29 cellular contexts compared by ENCODE assay signal in the genomic region with DNA sequence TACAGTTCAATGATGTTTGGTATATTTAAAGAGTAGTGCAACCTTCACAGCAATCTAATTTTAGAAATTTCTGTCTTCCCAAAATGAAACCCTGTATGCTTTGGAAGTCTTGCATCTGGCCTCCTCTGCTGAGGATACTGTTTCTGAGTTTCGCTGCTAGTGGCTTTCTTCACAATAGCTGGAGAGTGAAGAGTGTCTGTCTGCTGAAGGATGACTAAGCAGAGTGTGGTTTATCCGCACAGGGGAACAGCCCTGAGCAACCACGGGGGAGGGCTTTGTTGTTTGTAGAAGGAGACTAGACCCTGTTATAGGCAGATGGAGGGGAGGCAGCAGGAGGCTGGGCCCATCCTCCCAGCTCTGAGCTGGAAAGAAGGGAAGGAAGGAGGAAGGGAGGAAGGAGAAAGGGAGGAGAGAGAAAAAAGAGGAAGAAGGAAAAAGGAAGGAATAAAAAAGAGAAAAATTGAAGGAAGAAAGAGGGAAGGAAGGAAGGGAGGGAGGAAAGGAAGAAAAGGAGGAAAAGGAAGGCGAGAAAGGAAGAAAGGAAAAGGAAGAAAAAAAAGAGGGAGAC. TPM values are rescaled to one million over a fixed set of nuclear protein-coding genes. Genes with fewer than 3 reads are reported as not detected.
DNase-seq lines count a peak whose midpoint lies in the region; ATAC-seq and TF ChIP-seq lines count a peak whose summit lies in the region.
"Had no signal": no experiment of that assay in that cellular context is flagged by ENCODE, and none has a peak within 500 bp of the region (broad histone marks: within the 10 kb centered on the region; RNA-seq: fewer than 3 reads in every experiment).

No MANE protein-coding gene starts in this region.

- H3K9ac ChIP-seq in SK-N-MC (ENCODE audit: insufficient read length): peak overlapping the region; percentile 50
- H3K9ac ChIP-seq: SK-N-SH had no signal

- H3K9me3 ChIP-seq in SK-N-MC (ENCODE audit: low read depth, low read length): no peaks in the 10 kb centered on the region
- H3K9me3 ChIP-seq: breast epithelium, esophagus muscularis mucosa, left ventricle myocardium inferior, SK-N-SH, thyroid gland had no signal

- H3K36me3 ChIP-seq in SK-N-MC (ENCODE audit: insufficient read depth, low read length): no peaks in the 10 kb centered on the region
- H3K36me3 ChIP-seq: breast epithelium, esophagus muscularis mucosa, left ventricle myocardium inferior, thyroid gland had no signal

- peak overlapping the region; percentile 82 for H3K27ac ChIP-seq in SK-N-MC
- H3K27ac ChIP-seq: breast epithelium, coronary artery, esophagus muscularis mucosa, left ventricle myocardium inferior, thyroid gland had no signal

- peak overlapping the region; percentile 40 for H3K4me3 ChIP-seq in SK-N-MC
- H3K4me3 ChIP-seq: breast epithelium, coronary artery, esophagus muscularis mucosa, left ventricle myocardium inferior, thyroid gland had no signal

- ATAC-seq in GM21717 (IDR thresholded peaks at IDR 0.05; ENCODE audit: unreplicated experiment) (no peak), GM21825 (IDR thresholded peaks at IDR 0.05; ENCODE audit: unreplicated experiment) (no peak)
- ATAC-seq: natural killer cell treated with Interleukin-12 subunit alpha and Interleukin-12 subunit beta and Interleukin-15 and Interleukin-18, amount 100 ng/mL, for 72 hours; sciatic nerve; stimulated activated naive CD8-positive, alpha-beta T cell treated with anti-CD3 and anti-CD28 coated beads, Interleukin-15, Interleukin-2, amounts not matched to agents 100 U/mL and 50 U/mL, for 24 hours; T-helper 17 cell had no signal

- H3K4me3 Mint-ChIP-seq in neural crest cell: no peak overlapping the region
- H3K4me3 Mint-ChIP-seq: CD14-positive monocyte; endodermal cell; natural killer cell treated with Interleukin-12 subunit alpha and Interleukin-12 subunit beta and Interleukin-15 and Interleukin-18, amount 100 ng/mL, for 72 hours; T-helper 17 cell had no signal

- H3K27ac Mint-ChIP-seq in neural crest cell (ENCODE audit: unreplicated experiment): peak overlapping the region; percentile 40
- H3K27ac Mint-ChIP-seq: endodermal cell; natural killer cell treated with Interleukin-12 subunit alpha and Interleukin-12 subunit beta and Interleukin-15 and Interleukin-18, amount 100 ng/mL, for 72 hours; T-helper 17 cell had no signal

- DNase-seq in ELF-1 (ENCODE audit: low read depth, low spot score) (peak; percentile 39), NAMALWA (ENCODE audit: low spot score) (peak; percentile 28), SK-N-MC (ENCODE audit: low read depth, low spot score) (no peak), neural crest cell (ENCODE audit: low read depth, low spot score) (no peak), NCI-H1092 treated with DMSO at 0.1 percent for 48 hours (lab: John Stamatoyannopoulos, UW) (no peak), DMS153 treated with DMSO at 0.1 percent for 48 hours (lab: John Stamatoyannopoulos, UW; ENCODE audit: unreplicated experiment) (no peak)
- DNase-seq: activated CD4-positive, alpha-beta T cell treated with anti-CD3 and anti-CD28 coated beads for 4 hours; activated naive CD4-positive, alpha-beta T cell; activated T-cell treated with anti-CD3 and anti-CD28 coated beads, Interleukin-2, amount 50 U/mL, for 48 hours; amniotic stem cell; endodermal cell; hippocampal formation; left ventricle myocardium inferior; midbrain; NCI-H1417; NCI-H2081 treated with DMSO at 0.1 percent for 48 hours; NCI-H526; SK-N-SH; stimulated activated naive CD8-positive, alpha-beta T cell treated with anti-CD3 and anti-CD28 coated beads, Interleukin-15, Interleukin-2, amounts not matched to agents 100 U/mL and 50 U/mL, for 24 hours; T-helper 17 cell; thyroid gland had no signal

- H3K4me1 Mint-ChIP-seq in neural crest cell: peaks cover 20% of the 10 kb centered on the region
- H3K4me1 Mint-ChIP-seq: CD14-positive monocyte, T-helper 17 cell had no signal

- no peaks in the 10 kb centered on the region for H3K36me3 Mint-ChIP-seq in neural crest cell (ENCODE audit: low read depth)
- H3K36me3 Mint-ChIP-seq: CD14-positive monocyte; natural killer cell treated with Interleukin-12 subunit alpha and Interleukin-12 subunit beta and Interleukin-15 and Interleukin-18, amount 100 ng/mL, for 72 hours had no signal

- no peak for TF ChIP-seq CTCF in neural crest cell (conservative IDR thresholded peaks at IDR 0.05)

- H3K27me3 Mint-ChIP-seq in neural crest cell (ENCODE audit: low read depth): peaks cover 27% of the 10 kb centered on the region

- no peaks in the 10 kb centered on the region for H3K9me3 Mint-ChIP-seq in neural crest cell
- H3K9me3 Mint-ChIP-seq: endodermal cell; natural killer cell treated with Interleukin-12 subunit alpha and Interleukin-12 subunit beta and Interleukin-15 and Interleukin-18, amount 100 ng/mL, for 72 hours had no signal

RNA-seq across cellular contexts. Expression of a gene that starts 10.5 kb away (rescaled TPM):
- total RNA-seq in neural crest cell: 41.6 and 42.5 TPM in 2 replicates
- total RNA-seq: natural killer cell treated with Interleukin-12 subunit alpha and Interleukin-12 subunit beta and Interleukin-15 and Interleukin-18, amount 100 ng/mL, for 72 hours; T-helper 17 cell had no signal

Comparison
In these comparisons a context has a peak if more than half of its experiments do, and no peak if none do; other contexts are left out.
1. DNase-seq: peak in ELF-1 (single experiment) and NAMALWA (single experiment); none in SK-N-MC (single experiment), neural crest cell (single experiment), NCI-H1092 treated with DMSO at 0.1 percent for 48 hours (single experiment) and DMS153 treated with DMSO at 0.1 percent for 48 hours (single experiment).